Comparison of ENCODE assay signal across 1 cellular context in the genomic region with DNA sequence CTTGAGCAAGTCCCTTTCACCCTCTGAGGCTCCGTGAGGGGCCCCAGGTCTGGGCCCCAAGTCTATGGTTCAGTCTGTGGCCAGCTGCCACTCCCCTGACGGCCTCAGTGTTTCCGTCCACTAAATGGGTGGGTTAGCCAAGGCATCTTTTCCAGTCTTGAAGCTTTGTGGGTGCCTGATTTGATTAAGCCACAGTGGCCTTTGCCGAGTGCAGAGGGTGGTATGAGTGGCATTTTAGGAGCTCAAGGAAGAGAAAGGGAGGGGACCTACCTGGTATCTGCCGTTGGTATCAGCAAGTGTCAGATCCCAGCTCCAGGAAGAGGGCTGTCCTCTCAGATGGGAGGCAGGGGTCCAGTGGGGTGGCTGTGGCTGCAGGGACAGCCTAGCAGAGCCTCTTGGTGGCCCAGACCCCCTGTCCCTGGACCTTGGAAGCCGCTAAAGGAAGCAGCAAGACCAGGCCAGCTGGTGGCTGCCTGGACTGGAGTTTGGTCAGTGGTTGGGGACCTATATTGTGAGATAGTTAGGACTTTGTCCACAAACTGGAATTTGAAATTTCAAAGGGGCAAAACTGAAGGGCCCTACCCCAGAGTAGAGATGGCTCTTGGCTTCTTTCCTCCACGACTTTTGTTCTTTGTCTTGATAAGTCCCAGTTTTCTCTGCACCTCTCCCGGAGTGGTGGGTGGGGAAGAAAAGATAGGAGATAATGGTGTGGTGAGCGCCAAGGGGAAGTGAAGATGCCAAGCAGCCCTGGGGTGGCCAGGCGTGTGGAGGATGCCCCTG.
TF ChIP-seq lines count a peak whose summit lies in the region.

No MANE protein-coding gene starts in this region.

TF ChIP-seq in HepG2, 621 proteins besides CTCF, POLR2A, EP300 and RAD21 (continued from another document and continues in another):
- TF ChIP-seq ZNF687 (CRISPR knock-in tag; IDR thresholded peaks at IDR 0.05) (peak; percentile 47), HNRNPUL1 (IDR thresholded peaks at IDR 0.05; ENCODE audit: low read depth, low read length) (no peak), ZNF446 (CRISPR knock-in tag; IDR thresholded peaks at IDR 0.05) (no peak), CERS6 (CRISPR knock-in tag; IDR thresholded peaks at IDR 0.05) (no peak), DMAP1 (CRISPR knock-in tag; IDR thresholded peaks at IDR 0.05) (no peak), PRDM4 (CRISPR knock-in tag; IDR thresholded peaks at IDR 0.05; ENCODE audit: borderline replicate concordance) (no peak; the same call in 1 of the 2 replicates), ZNF615 (CRISPR knock-in tag; IDR thresholded peaks at IDR 0.05; ENCODE audit: borderline replicate concordance) (no peak), HMG20B (CRISPR knock-in tag; conservative IDR thresholded peaks at IDR 0.05) (no peak), SNAI1 (CRISPR knock-in tag; IDR thresholded peaks at IDR 0.05; ENCODE audit: borderline replicate concordance) (no peak), ZNF773 (CRISPR knock-in tag; IDR thresholded peaks at IDR 0.05; ENCODE audit: borderline replicate concordance) (no peak), ZNF629 (CRISPR knock-in tag; conservative IDR thresholded peaks at IDR 0.05) (peak; percentile 100), ZNF484 (CRISPR knock-in tag; IDR thresholded peaks at IDR 0.05; ENCODE audit: borderline replicate concordance, low read depth) (no peak), GATAD2A (CRISPR knock-in tag; IDR thresholded peaks at IDR 0.05) (no peak), FOXA1 (IDR thresholded peaks at IDR 0.05) (no peak), FOXA1 (CRISPR knock-in tag; IDR thresholded peaks at IDR 0.05) (0 out of 2 replicates have a peak, but pooled peaks have one; percentile 2), GTF2F1 (IDR thresholded peaks at IDR 0.05; ENCODE audit: low read length) (no peak), SP4 (CRISPR knock-in tag; IDR thresholded peaks at IDR 0.05) (no peak), TP53 (CRISPR knock-in tag; conservative IDR thresholded peaks at IDR 0.05) (no peak; the same call in 1 of the 2 replicates), MAFK (conservative IDR thresholded peaks at IDR 0.05 in 1 of 2, IDR thresholded peaks at IDR 0.05 in 1 of 2; ENCODE audit: low read length in 2 of 2) (no peak), FUBP1 (CRISPR knock-in tag; IDR thresholded peaks at IDR 0.05; ENCODE audit: borderline replicate concordance) (no peak), HBP1 (CRISPR knock-in tag; IDR thresholded peaks at IDR 0.05; ENCODE audit: low read depth) (no peak), ATF3 (CRISPR knock-in tag; IDR thresholded peaks at IDR 0.05) (no peak), FOXC1 (CRISPR knock-in tag; IDR thresholded peaks at IDR 0.05; ENCODE audit: borderline replicate concordance) (peak; percentile 55; the same call in 1 of the 2 replicates)
- TF ChIP-seq, protein P1, sequence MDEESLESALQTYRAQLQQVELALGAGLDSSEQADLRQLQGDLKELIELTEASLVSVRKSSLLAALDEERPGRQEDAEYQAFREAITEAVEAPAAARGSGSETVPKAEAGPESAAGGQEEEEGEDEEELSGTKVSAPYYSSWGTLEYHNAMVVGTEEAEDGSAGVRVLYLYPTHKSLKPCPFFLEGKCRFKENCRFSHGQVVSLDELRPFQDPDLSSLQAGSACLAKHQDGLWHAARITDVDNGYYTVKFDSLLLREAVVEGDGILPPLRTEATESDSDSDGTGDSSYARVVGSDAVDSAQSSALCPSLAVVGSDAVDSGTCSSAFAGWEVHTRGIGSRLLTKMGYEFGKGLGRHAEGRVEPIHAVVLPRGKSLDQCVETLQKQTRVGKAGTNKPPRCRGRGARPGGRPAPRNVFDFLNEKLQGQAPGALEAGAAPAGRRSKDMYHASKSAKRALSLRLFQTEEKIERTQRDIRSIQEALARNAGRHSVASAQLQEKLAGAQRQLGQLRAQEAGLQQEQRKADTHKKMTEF (CRISPR knock-in tag; IDR thresholded peaks at IDR 0.05): no peak
- TF ChIP-seq, protein P2, sequence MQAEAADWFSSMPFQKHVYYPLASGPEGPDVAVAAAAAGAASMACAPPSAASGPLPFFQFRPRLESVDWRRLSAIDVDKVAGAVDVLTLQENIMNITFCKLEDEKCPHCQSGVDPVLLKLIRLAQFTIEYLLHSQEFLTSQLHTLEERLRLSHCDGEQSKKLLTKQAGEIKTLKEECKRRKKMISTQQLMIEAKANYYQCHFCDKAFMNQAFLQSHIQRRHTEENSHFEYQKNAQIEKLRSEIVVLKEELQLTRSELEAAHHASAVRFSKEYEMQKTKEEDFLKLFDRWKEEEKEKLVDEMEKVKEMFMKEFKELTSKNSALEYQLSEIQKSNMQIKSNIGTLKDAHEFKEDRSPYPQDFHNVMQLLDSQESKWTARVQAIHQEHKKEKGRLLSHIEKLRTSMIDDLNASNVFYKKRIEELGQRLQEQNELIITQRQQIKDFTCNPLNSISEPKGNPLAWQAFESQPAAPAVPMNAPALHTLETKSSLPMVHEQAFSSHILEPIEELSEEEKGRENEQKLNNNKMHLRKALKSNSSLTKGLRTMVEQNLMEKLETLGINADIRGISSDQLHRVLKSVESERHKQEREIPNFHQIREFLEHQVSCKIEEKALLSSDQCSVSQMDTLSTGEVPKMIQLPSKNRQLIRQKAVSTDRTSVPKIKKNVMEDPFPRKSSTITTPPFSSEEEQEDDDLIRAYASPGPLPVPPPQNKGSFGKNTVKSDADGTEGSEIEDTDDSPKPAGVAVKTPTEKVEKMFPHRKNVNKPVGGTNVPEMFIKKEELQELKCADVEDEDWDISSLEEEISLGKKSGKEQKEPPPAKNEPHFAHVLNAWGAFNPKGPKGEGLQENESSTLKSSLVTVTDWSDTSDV (CRISPR knock-in tag; IDR thresholded peaks at IDR 0.05): no peak
- TF ChIP-seq, protein P3, sequence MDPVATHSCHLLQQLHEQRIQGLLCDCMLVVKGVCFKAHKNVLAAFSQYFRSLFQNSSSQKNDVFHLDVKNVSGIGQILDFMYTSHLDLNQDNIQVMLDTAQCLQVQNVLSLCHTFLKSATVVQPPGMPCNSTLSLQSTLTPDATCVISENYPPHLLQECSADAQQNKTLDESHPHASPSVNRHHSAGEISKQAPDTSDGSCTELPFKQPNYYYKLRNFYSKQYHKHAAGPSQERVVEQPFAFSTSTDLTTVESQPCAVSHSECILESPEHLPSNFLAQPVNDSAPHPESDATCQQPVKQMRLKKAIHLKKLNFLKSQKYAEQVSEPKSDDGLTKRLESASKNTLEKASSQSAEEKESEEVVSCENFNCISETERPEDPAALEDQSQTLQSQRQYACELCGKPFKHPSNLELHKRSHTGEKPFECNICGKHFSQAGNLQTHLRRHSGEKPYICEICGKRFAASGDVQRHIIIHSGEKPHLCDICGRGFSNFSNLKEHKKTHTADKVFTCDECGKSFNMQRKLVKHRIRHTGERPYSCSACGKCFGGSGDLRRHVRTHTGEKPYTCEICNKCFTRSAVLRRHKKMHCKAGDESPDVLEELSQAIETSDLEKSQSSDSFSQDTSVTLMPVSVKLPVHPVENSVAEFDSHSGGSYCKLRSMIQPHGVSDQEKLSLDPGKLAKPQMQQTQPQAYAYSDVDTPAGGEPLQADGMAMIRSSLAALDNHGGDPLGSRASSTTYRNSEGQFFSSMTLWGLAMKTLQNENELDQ (CRISPR knock-in tag; IDR thresholded peaks at IDR 0.05; ENCODE audit: borderline replicate concordance): no peak
- TF ChIP-seq, protein P4, sequence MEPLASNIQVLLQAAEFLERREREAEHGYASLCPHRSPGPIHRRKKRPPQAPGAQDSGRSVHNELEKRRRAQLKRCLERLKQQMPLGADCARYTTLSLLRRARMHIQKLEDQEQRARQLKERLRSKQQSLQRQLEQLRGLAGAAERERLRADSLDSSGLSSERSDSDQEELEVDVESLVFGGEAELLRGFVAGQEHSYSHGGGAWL (CRISPR knock-in tag; IDR thresholded peaks at IDR 0.05): no peak
- TF ChIP-seq, protein P5, sequence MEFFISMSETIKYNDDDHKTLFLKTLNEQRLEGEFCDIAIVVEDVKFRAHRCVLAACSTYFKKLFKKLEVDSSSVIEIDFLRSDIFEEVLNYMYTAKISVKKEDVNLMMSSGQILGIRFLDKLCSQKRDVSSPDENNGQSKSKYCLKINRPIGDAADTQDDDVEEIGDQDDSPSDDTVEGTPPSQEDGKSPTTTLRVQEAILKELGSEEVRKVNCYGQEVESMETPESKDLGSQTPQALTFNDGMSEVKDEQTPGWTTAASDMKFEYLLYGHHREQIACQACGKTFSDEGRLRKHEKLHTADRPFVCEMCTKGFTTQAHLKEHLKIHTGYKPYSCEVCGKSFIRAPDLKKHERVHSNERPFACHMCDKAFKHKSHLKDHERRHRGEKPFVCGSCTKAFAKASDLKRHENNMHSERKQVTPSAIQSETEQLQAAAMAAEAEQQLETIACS (CRISPR knock-in tag; IDR thresholded peaks at IDR 0.05): no peak
- TF ChIP-seq, protein P6, sequence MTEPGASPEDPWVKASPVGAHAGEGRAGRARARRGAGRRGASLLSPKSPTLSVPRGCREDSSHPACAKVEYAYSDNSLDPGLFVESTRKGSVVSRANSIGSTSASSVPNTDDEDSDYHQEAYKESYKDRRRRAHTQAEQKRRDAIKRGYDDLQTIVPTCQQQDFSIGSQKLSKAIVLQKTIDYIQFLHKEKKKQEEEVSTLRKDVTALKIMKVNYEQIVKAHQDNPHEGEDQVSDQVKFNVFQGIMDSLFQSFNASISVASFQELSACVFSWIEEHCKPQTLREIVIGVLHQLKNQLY (CRISPR knock-in tag; IDR thresholded peaks at IDR 0.05): no peak
